In the genomic region with DNA sequence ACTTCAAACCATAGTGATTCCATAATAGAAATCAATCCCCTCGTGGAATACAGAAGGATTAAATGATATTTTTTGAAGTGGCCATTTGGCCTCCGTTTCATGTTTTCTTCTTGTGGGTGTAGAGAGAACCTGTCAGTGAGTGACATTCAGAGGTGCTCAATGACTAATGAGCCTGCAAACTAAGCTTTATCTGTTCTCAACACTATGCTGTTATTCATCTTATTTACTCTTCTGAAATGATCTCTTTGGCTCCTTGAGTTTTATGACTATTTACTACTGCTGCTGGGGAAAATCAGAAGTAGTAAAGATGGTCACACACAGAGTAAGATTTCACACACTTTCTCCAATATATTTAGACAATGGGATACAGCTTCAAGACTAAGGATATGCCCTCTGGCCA, we compare ENCODE assay signal across 19 cellular contexts. TPM values are rescaled to one million over a fixed set of nuclear protein-coding genes. Genes with fewer than 3 reads are reported as not detected.
DNase-seq lines count a peak whose midpoint lies in the region; ATAC-seq and TF ChIP-seq lines count a peak whose summit lies in the region.
"Had no signal": no experiment of that assay in that cellular context is flagged by ENCODE, and none has a peak within 500 bp of the region (broad histone marks: within the 10 kb centered on the region; RNA-seq: fewer than 3 reads in every experiment).

No MANE protein-coding gene starts in this region.

- DNase-seq in activated T-cell treated with anti-CD3 and anti-CD28 coated beads, Interleukin-2, amount 50 U/mL, for 4 hours, result no peak
- DNase-seq in activated T-cell treated with anti-CD3 and anti-CD28 coated beads, Interleukin-2, amount 50 U/mL, for 1 hour, result no peak
- DNase-seq in hepatocyte (ENCODE audit: low spot score), result no peak
- DNase-seq in type B pancreatic cell (ENCODE audit: extremely low spot score, unreplicated experiment), result no peak
- no peak for DNase-seq in stimulated activated CD4-positive, alpha-beta T cell treated with anti-CD3 and anti-CD28 coated beads, Interleukin-1b, Interleukin-23, amount 100 ng/mL, for 48 hours
- DNase-seq: activated CD4-positive, alpha-beta T cell treated with anti-CD3 and anti-CD28 coated beads, Interleukin-2, amount 50 U/mL, for 4 hours; adrenal gland; central memory CD4-positive, alpha-beta T cell; effector CD4-positive, alpha-beta T cell; hippocampal formation; KG1; NCI-H1092 treated with DMSO at 0.1 percent for 48 hours; occipital lobe; right cardiac atrium; SK-N-SH had no signal

- H3K9me2 ChIP-seq in hepatocyte (replicated peaks; ENCODE audit: insufficient read depth), result no peaks in the 10 kb centered on the region
- H3K9me2 ChIP-seq: SK-N-SH had no signal

- H3K9me3 ChIP-seq in OCI-LY3 (ENCODE audit: insufficient read depth, low read length) (peaks cover 23% of the 10 kb centered on the region), hepatocyte (ENCODE audit: low read depth) (peaks cover 17% of the 10 kb centered on the region)

- H4K20me1 ChIP-seq in OCI-LY3 (ENCODE audit: insufficient read depth, low read length), result peaks cover 76% of the 10 kb centered on the region
- peaks cover 15% of the 10 kb centered on the region for H4K20me1 ChIP-seq in hepatocyte (ENCODE audit: insufficient read depth, poor library complexity, severe bottlenecking)

- no peaks in the 10 kb centered on the region for H3K27me3 Mint-ChIP-seq in activated T-cell treated with anti-CD3 and anti-CD28 coated beads, Interleukin-2, amount 50 U/mL, for 4 hours (ENCODE audit: low read depth)
- no peaks in the 10 kb centered on the region for H3K27me3 Mint-ChIP-seq in type B pancreatic cell

- H3K4me2 ChIP-seq in OCI-LY3 (ENCODE audit: low read length) (peak overlapping the region; percentile 9; the same call in 1 of the 2 replicates), hepatocyte (peak overlapping the region; percentile 44)
- H3K4me2 ChIP-seq: SK-N-SH had no signal

- H3K79me2 ChIP-seq in OCI-LY3 (ENCODE audit: low read length), result peaks cover 100% of the 10 kb centered on the region
- H3K79me2 ChIP-seq in hepatocyte, result peaks cover 99% of the 10 kb centered on the region

- H3K9me3 Mint-ChIP-seq in activated T-cell treated with anti-CD3 and anti-CD28 coated beads, Interleukin-2, amount 50 U/mL, for 4 hours, result peaks cover 34% of the 10 kb centered on the region
- peaks cover 21% of the 10 kb centered on the region for H3K9me3 Mint-ChIP-seq in type B pancreatic cell

- H3K27ac ChIP-seq in OCI-LY3 (ENCODE audit: low read length) (no peak overlapping the region), hepatocyte (no peak overlapping the region)
- H3K27ac ChIP-seq: adrenal gland, HL-60 had no signal

- peaks cover 75% of the 10 kb centered on the region for H3K4me1 Mint-ChIP-seq in activated T-cell treated with anti-CD3 and anti-CD28 coated beads, Interleukin-2, amount 50 U/mL, for 4 hours (ENCODE audit: low read depth)
- peaks cover 17% of the 10 kb centered on the region for H3K4me1 Mint-ChIP-seq in type B pancreatic cell (ENCODE audit: unreplicated experiment)

- 61% methylated on average over 2 of the region's 2 CpGs for WGBS in hepatocyte (ENCODE audit: low lambda C conversion rate, missing lambda C conversion rate)

- H3K36me3 Mint-ChIP-seq in activated T-cell treated with anti-CD3 and anti-CD28 coated beads, Interleukin-2, amount 50 U/mL, for 4 hours (ENCODE audit: insufficient read depth), result peaks cover 22% of the 10 kb centered on the region
- peaks cover 39% of the 10 kb centered on the region for H3K36me3 Mint-ChIP-seq in type B pancreatic cell

- H2AFZ ChIP-seq in OCI-LY3 (ENCODE audit: low read depth, low read length) (no peak overlapping the region), hepatocyte (no peak overlapping the region)

- H3K4me1 ChIP-seq in OCI-LY3 (ENCODE audit: low read length) (peaks cover 26% of the 10 kb centered on the region), hepatocyte (ENCODE audit: insufficient read depth) (no peaks in the 10 kb centered on the region)

- H3K27me3 ChIP-seq in OCI-LY3 (ENCODE audit: low read depth, low read length), result no peaks in the 10 kb centered on the region
- no peaks in the 10 kb centered on the region for H3K27me3 ChIP-seq in hepatocyte
- H3K27me3 ChIP-seq: adrenal gland had no signal

- no peak overlapping the region for H3K4me3 Mint-ChIP-seq in activated T-cell treated with anti-CD3 and anti-CD28 coated beads, Interleukin-2, amount 50 U/mL, for 4 hours
- peak overlapping the region; percentile 5 for H3K4me3 Mint-ChIP-seq in type B pancreatic cell

- H3K4me3 ChIP-seq in OCI-LY3 (ENCODE audit: low read length), result no peak overlapping the region
- no peak overlapping the region for H3K4me3 ChIP-seq in hepatocyte
- H3K4me3 ChIP-seq: adrenal gland had no signal

- ATAC-seq in activated T-cell treated with anti-CD3 and anti-CD28 coated beads, Interleukin-2, amount 50 U/mL, for 4 hours, result peak; percentile 48 to 70
- ATAC-seq in HG03469 (IDR thresholded peaks at IDR 0.05; ENCODE audit: unreplicated experiment) (no peak), HG02884 (IDR thresholded peaks at IDR 0.05; ENCODE audit: unreplicated experiment) (no peak)
- ATAC-seq: right cardiac atrium had no signal

- TF ChIP-seq CTCF in OCI-LY3 (IDR thresholded peaks at IDR 0.05; ENCODE audit: low read depth, low read length) (no peak), hepatocyte (IDR thresholded peaks at IDR 0.05; ENCODE audit: poor library complexity) (no peak), type B pancreatic cell (conservative IDR thresholded peaks at IDR 0.05) (no peak)

- H3K36me3 ChIP-seq in OCI-LY3 (replicated peaks; ENCODE audit: low read depth, low read length) (peaks cover 15% of the 10 kb centered on the region), hepatocyte (replicated peaks; ENCODE audit: insufficient read depth, low read depth) (no peaks in the 10 kb centered on the region)
- H3K36me3 ChIP-seq: adrenal gland had no signal

- no peak overlapping the region for H3K27ac Mint-ChIP-seq in type B pancreatic cell

- no peak overlapping the region for H3K9ac ChIP-seq in OCI-LY3 (ENCODE audit: low read length)
- H3K9ac ChIP-seq: SK-N-SH had no signal

RNA-seq across cellular contexts. Expression of gene ATP2B1, which starts 30.4 kb away (rescaled TPM):
- total RNA-seq in activated T-cell treated with anti-CD3 and anti-CD28 coated beads, Interleukin-2, amount 50 U/mL, for 4 hours, result 10 to 100 TPM; 22.6 to 24.5 (median 23.5) TPM
- 67.2 and 71.4 TPM in 2 replicates for total RNA-seq in hepatocyte
- polyA plus RNA-seq in hepatocyte, result 52.2 and 67.1 TPM in 2 replicates
- 77.1 and 95.2 TPM in 2 replicates for total RNA-seq in type B pancreatic cell (ENCODE audit: low replicate concordance)

Comparison
In these comparisons a context has a peak if more than half of its experiments do, and no peak if none do; other contexts are left out.
1. ATAC-seq: peak in activated T-cell treated with anti-CD3 and anti-CD28 coated beads, Interleukin-2, amount 50 U/mL, for 4 hours (2 of 2); none in HG03469 (single experiment) and HG02884 (single experiment).